Comparison of ENCODE assay signal across 2 cellular contexts in the genomic region with DNA sequence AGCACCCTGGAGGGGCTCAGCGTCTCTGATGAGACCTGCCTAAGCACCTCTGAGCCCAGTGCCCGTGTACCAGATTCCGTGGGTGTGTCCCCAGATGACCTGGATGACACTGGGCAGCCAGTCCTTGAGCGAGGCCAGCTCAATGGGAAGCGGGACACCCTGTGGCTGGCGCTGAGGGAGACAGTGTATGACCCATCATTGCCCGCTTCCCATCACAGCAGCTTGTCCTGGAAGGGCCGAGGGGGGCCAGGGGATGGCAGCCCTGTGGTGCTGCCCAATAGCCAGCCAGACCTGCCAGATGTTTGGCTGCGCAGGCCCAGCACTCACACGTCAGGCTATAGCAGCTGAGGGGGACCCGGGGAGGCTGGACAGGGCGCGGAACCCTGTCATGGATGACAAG.
TF ChIP-seq lines count a peak whose summit lies in the region.

No MANE protein-coding gene starts in this region.

TF ChIP-seq in IMR-90, 13 proteins besides CTCF, POLR2A, EP300 and RAD21:
- TF ChIP-seq MAFK (IDR thresholded peaks at IDR 0.05; ENCODE audit: low read depth, low read length) (no peak), BHLHE40 (IDR thresholded peaks at IDR 0.05; ENCODE audit: low read depth, low read length) (no peak), RCOR1 (IDR thresholded peaks at IDR 0.05; ENCODE audit: insufficient replicate concordance, low read length) (no peak), CEBPB (IDR thresholded peaks at IDR 0.05; ENCODE audit: low read depth, low read length) (no peak), MXI1 (IDR thresholded peaks at IDR 0.05; ENCODE audit: borderline replicate concordance, low read depth, low read length) (no peak), FOS (IDR thresholded peaks at IDR 0.05; ENCODE audit: low read depth, low read length) (no peak), MAZ (IDR thresholded peaks at IDR 0.05; ENCODE audit: borderline replicate concordance, low read depth, low read length) (no peak), CHD1 (IDR thresholded peaks at IDR 0.05; ENCODE audit: low read depth, low read length) (no peak), SMC3 (IDR thresholded peaks at IDR 0.05; ENCODE audit: low read depth, low read length) (no peak), NFE2L2 (IDR thresholded peaks at IDR 0.05; ENCODE audit: low read depth, low read length) (no peak), RFX5 (IDR thresholded peaks at IDR 0.05; ENCODE audit: low read depth, low read length) (no peak)
- TF ChIP-seq, protein P1, sequence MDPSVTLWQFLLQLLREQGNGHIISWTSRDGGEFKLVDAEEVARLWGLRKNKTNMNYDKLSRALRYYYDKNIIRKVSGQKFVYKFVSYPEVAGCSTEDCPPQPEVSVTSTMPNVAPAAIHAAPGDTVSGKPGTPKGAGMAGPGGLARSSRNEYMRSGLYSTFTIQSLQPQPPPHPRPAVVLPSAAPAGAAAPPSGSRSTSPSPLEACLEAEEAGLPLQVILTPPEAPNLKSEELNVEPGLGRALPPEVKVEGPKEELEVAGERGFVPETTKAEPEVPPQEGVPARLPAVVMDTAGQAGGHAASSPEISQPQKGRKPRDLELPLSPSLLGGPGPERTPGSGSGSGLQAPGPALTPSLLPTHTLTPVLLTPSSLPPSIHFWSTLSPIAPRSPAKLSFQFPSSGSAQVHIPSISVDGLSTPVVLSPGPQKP (IDR thresholded peaks at IDR 0.05; ENCODE audit: borderline replicate concordance, low read depth, low read length), result no peak
- TF ChIP-seq, protein P2, sequence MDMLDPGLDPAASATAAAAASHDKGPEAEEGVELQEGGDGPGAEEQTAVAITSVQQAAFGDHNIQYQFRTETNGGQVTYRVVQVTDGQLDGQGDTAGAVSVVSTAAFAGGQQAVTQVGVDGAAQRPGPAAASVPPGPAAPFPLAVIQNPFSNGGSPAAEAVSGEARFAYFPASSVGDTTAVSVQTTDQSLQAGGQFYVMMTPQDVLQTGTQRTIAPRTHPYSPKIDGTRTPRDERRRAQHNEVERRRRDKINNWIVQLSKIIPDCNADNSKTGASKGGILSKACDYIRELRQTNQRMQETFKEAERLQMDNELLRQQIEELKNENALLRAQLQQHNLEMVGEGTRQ (IDR thresholded peaks at IDR 0.05; ENCODE audit: low read depth, low read length), result no peak

TF ChIP-seq in H1, 55 proteins besides CTCF, POLR2A, EP300 and RAD21:
- TF ChIP-seq TAF1 (IDR thresholded peaks at IDR 0.05; ENCODE audit: low read depth, low read length) (no peak), SIX5 (IDR thresholded peaks at IDR 0.05; ENCODE audit: low read depth, low read length) (no peak), CEBPB (IDR thresholded peaks at IDR 0.05; ENCODE audit: low read depth, low read length) (no peak), TBP (IDR thresholded peaks at IDR 0.05; ENCODE audit: low read depth, low read length) (no peak), SAP30 (IDR thresholded peaks at IDR 0.05; ENCODE audit: insufficient read depth, insufficient replicate concordance, low read length) (no peak), CHD1 (IDR thresholded peaks at IDR 0.05; ENCODE audit: low read depth, low read length) (no peak), TAF7 (optimal IDR thresholded peaks at IDR 0.05; ENCODE audit: borderline replicate concordance, low read depth, low read length) (no peak), HDAC6 (IDR thresholded peaks at IDR 0.05; ENCODE audit: low read depth, low read length) (no peak), NANOG (IDR thresholded peaks at IDR 0.05; ENCODE audit: insufficient read depth, low read depth, low read length, poor library complexity, severe bottlenecking) (no peak), ASH2L (IDR thresholded peaks at IDR 0.05; ENCODE audit: low read length) (no peak), GABPA (IDR thresholded peaks at IDR 0.05; ENCODE audit: borderline replicate concordance, insufficient read depth, low read length) (no peak), KDM5A (IDR thresholded peaks at IDR 0.05; ENCODE audit: low read length) (no peak), RBBP5 (IDR thresholded peaks at IDR 0.05; ENCODE audit: borderline replicate concordance, low read depth, low read length) (no peak), JUND (IDR thresholded peaks at IDR 0.05; ENCODE audit: low read length) (no peak), YY1 (IDR thresholded peaks at IDR 0.05; ENCODE audit: low read depth, low read length) (no peak), JUN (IDR thresholded peaks at IDR 0.05; ENCODE audit: low read depth, low read length) (no peak), FOSL1 (IDR thresholded peaks at IDR 0.05; ENCODE audit: insufficient read depth, low read depth, low read length) (no peak), SRF (IDR thresholded peaks at IDR 0.05; ENCODE audit: low read depth, low read length) (no peak), RXRA (IDR thresholded peaks at IDR 0.05; ENCODE audit: insufficient read depth, low read depth, low read length) (no peak)
